18 cellular contexts compared by ENCODE assay signal in genomic region chr3:198070871-198071270, GRCh38.
"Had no signal": no experiment of that assay in that cellular context is flagged by ENCODE, and none has a peak within 500 bp of the region (broad histone marks: within the 10 kb centered on the region; RNA-seq: fewer than 3 reads in every experiment).

No MANE protein-coding gene starts in this region.

- DNase-seq: activated CD4-positive, alpha-beta memory T cell treated with anti-CD3 and anti-CD28 coated beads, Interleukin-2, amount 10 ng/mL, durations not matched to agents 7 days and 5 days; activated gamma-delta T cell treated with Interleukin-2 at 50 U/mL for 16 hours; amniotic stem cell; cortex of kidney; endodermal cell; foreskin fibroblast; glutamatergic neuron; left ventricle myocardium superior; mammary epithelial cell; retina; sigmoid colon; stimulated activated CD4-positive, alpha-beta T cell treated with anti-CD3 and anti-CD28 coated beads, Interleukin-2, amount 100 ng/mL, for 48 hours; stimulated activated naive CD4-positive, alpha-beta T cell treated with Interleukin-2 at 50 U/mL for 16 hours; substantia nigra; thyroid gland had no signal

- H3K4me3 ChIP-seq: cardiac muscle cell, hepatocyte, sigmoid colon, thyroid gland had no signal

- H3K27me3 ChIP-seq: sigmoid colon, thyroid gland had no signal

- ATAC-seq: left ventricle myocardium superior had no signal

- H3K27ac ChIP-seq: cardiac muscle cell, sigmoid colon, thyroid gland, VCaP had no signal

- H2AFZ ChIP-seq: hepatocyte had no signal

- H3K9me3 ChIP-seq: sigmoid colon, thyroid gland had no signal

- H3K36me3 ChIP-seq: cardiac muscle cell, sigmoid colon, thyroid gland had no signal

- H3K4me2 ChIP-seq: hepatocyte had no signal

- H3K79me2 ChIP-seq: hepatocyte had no signal
